ENCODE assay signal across 9 cellular contexts in genomic region chr6:151482290-151482689, GRCh38. TPM values are rescaled to one million over a fixed set of nuclear protein-coding genes. Genes with fewer than 3 reads are reported as not detected.
DNase-seq lines count a peak whose midpoint lies in the region; ATAC-seq and TF ChIP-seq lines count a peak whose summit lies in the region.
"Had no signal": no experiment of that assay in that cellular context is flagged by ENCODE, and none has a peak within 500 bp of the region (broad histone marks: within the 10 kb centered on the region; RNA-seq: fewer than 3 reads in every experiment).

No MANE protein-coding gene starts in this region.

- H3K4me3 Mint-ChIP-seq in T-helper 1 cell treated with Interleukin-12 subunit alpha and Interleukin-12 subunit beta and Interleukin-4 antibody, amounts not matched to agents 30 μg/mL and 1 μg/mL, for 36 hours, result peak overlapping the region; percentile 79

- H3K4me1 ChIP-seq in left ventricle myocardium inferior, result peaks cover 4% of the 10 kb centered on the region
- H3K4me1 ChIP-seq in right atrium auricular region, result no peaks in the 10 kb centered on the region
- H3K4me1 ChIP-seq in foreskin keratinocyte, result peaks cover 19% of the 10 kb centered on the region
- no peaks in the 10 kb centered on the region for H3K4me1 ChIP-seq in urinary bladder (ENCODE audit: insufficient read depth)

- peaks cover 4% of the 10 kb centered on the region for H3K36me3 Mint-ChIP-seq in T-helper 1 cell treated with Interleukin-12 subunit alpha and Interleukin-12 subunit beta and Interleukin-4 antibody, amounts not matched to agents 30 μg/mL and 1 μg/mL, for 36 hours (ENCODE audit: low read depth)

- H3K27me3 Mint-ChIP-seq in T-helper 1 cell treated with Interleukin-12 subunit alpha and Interleukin-12 subunit beta and Interleukin-4 antibody, amounts not matched to agents 30 μg/mL and 1 μg/mL, for 36 hours (ENCODE audit: low read depth), result no peaks in the 10 kb centered on the region

- ATAC-seq in foreskin keratinocyte (no peak), HG03442 (IDR thresholded peaks at IDR 0.05; ENCODE audit: unreplicated experiment) (no peak)

- H3K27ac ChIP-seq in left ventricle myocardium inferior (replicated peaks), result peak overlapping the region; percentile 56
- H3K27ac ChIP-seq in right atrium auricular region, result peak overlapping the region in 1 of 2 donors; percentile 33
- H3K27ac ChIP-seq in foreskin keratinocyte, result peak overlapping the region; percentile 9
- peak overlapping the region; percentile 10 for H3K27ac ChIP-seq in urinary bladder (ENCODE audit: low read depth)

- H3K4me3 ChIP-seq in left ventricle myocardium inferior (peak overlapping the region; percentile 40), right atrium auricular region (no peak overlapping the region), urinary bladder (ENCODE audit: low read depth, low read length) (no peak overlapping the region)

- H3K9me3 ChIP-seq in left ventricle myocardium inferior (replicated peaks), result no peaks in the 10 kb centered on the region
- no peaks in the 10 kb centered on the region for H3K9me3 ChIP-seq in right atrium auricular region

- peaks cover 5% of the 10 kb centered on the region for H3K9me3 Mint-ChIP-seq in T-helper 1 cell treated with Interleukin-12 subunit alpha and Interleukin-12 subunit beta and Interleukin-4 antibody, amounts not matched to agents 30 μg/mL and 1 μg/mL, for 36 hours

- intact Hi-C loops in left ventricle myocardium inferior (cut with micrococcal nuclease), result no loop called here

- H3K27me3 ChIP-seq in left ventricle myocardium inferior (ENCODE audit: low read depth) (no peaks in the 10 kb centered on the region), right atrium auricular region (no peaks in the 10 kb centered on the region), foreskin keratinocyte (no peaks in the 10 kb centered on the region)

- no peak for TF ChIP-seq CTCF in left ventricle myocardium inferior (IDR thresholded peaks at IDR 0.05; ENCODE audit: borderline replicate concordance)
- TF ChIP-seq CTCF in right atrium auricular region (IDR thresholded peaks at IDR 0.05), result no peak
- TF ChIP-seq CTCF in foreskin keratinocyte (conservative IDR thresholded peaks at IDR 0.05), result no peak

- H3K36me3 ChIP-seq in left ventricle myocardium inferior (no peaks in the 10 kb centered on the region), right atrium auricular region (no peaks in the 10 kb centered on the region), urinary bladder (ENCODE audit: insufficient read depth) (no peaks in the 10 kb centered on the region)

- WGBS in urinary bladder, result 21% methylated on average over 5 of the region's 5 CpGs

- DNase-seq in left ventricle myocardium inferior (no peak), right atrium auricular region (ENCODE audit: low spot score) (no peak), foreskin keratinocyte (no peak), COR-L47 (lab: John Stamatoyannopoulos, UW) (no peak), SHP77 (lab: John Stamatoyannopoulos, UW) (no peak)
- DNase-seq: stimulated activated CD4-positive, alpha-beta T cell treated with anti-CD3 and anti-CD28 coated beads, Interleukin-4, amount 100 ng/mL, for 1 hour had no signal

- peaks cover 19% of the 10 kb centered on the region for H3K4me1 Mint-ChIP-seq in T-helper 1 cell treated with Interleukin-12 subunit alpha and Interleukin-12 subunit beta and Interleukin-4 antibody, amounts not matched to agents 30 μg/mL and 1 μg/mL, for 36 hours (ENCODE audit: low read depth)

- H3K27ac Mint-ChIP-seq in T-helper 1 cell treated with Interleukin-12 subunit alpha and Interleukin-12 subunit beta and Interleukin-4 antibody, amounts not matched to agents 30 μg/mL and 1 μg/mL, for 36 hours, result peak overlapping the region; percentile 96

RNA-seq across cellular contexts. Expression of gene CCDC170, which starts 11.5 kb away (rescaled TPM):
- 0.36 TPM for total RNA-seq in left ventricle myocardium inferior
- total RNA-seq in right atrium auricular region, result under 1 TPM; 0.11 to 0.20 TPM
- 0.41 TPM in 1 of 2 replicates, not detected in the other for total RNA-seq in foreskin keratinocyte
- 0.02 and 0.03 TPM in 2 replicates for polyA plus RNA-seq in foreskin keratinocyte
- total RNA-seq in urinary bladder, result 4.7 TPM
- 0.33 TPM for polyA plus RNA-seq in urinary bladder

RNA-seq across cellular contexts. Expression of gene RMND1, which starts 30.4 kb away (rescaled TPM):
- total RNA-seq in left ventricle myocardium inferior (17.3 TPM), right atrium auricular region (10 to 100 TPM in 1 of 2 donors, 1 to 10 TPM in 1; 8.5 to 12.5 TPM), foreskin keratinocyte (19.0 and 20.0 TPM in 2 replicates), urinary bladder (41.1 TPM)
- polyA plus RNA-seq in foreskin keratinocyte (19.6 and 19.9 TPM in 2 replicates), urinary bladder (11.2 TPM)
